Comparison of ENCODE assay signal across 16 cellular contexts in genomic region chr17:58378895-58379824, GRCh38. TPM values are rescaled to one million over a fixed set of nuclear protein-coding genes. Genes with fewer than 3 reads are reported as not detected.
DNase-seq lines count a peak whose midpoint lies in the region; ATAC-seq and TF ChIP-seq lines count a peak whose summit lies in the region.
"Had no signal": no experiment of that assay in that cellular context is flagged by ENCODE, and none has a peak within 500 bp of the region (broad histone marks: within the 10 kb centered on the region; RNA-seq: fewer than 3 reads in every experiment).

No MANE protein-coding gene starts in this region.

- H3K27ac Mint-ChIP-seq in CD8-positive, alpha-beta memory T cell: peak overlapping the region; percentile 64 to 90 (median 78)
- peak overlapping the region; percentile 32 for H3K27ac Mint-ChIP-seq in mesothelial cell of epicardium

- H3K9me3 ChIP-seq in CD8-positive, alpha-beta memory T cell (ENCODE audit: low read length): no peaks in the 10 kb centered on the region

- POLR2A ChIA-PET in CD8-positive, alpha-beta memory T cell (lab: Charles Lee): interaction anchor here (1.5 kb wide), 1 partner anchor 28 kb away, joined by 4 read pairs; the partner anchor contains the start of gene SUPT4H1

- H3K4me1 Mint-ChIP-seq in CD8-positive, alpha-beta memory T cell: peaks cover 42 to 51% (median 43%) of the 10 kb centered on the region in 3 donors
- peaks cover 71% of the 10 kb centered on the region for H3K4me1 Mint-ChIP-seq in mesothelial cell of epicardium

- no peaks in the 10 kb centered on the region for H3K27me3 ChIP-seq in CD8-positive, alpha-beta memory T cell (ENCODE audit: insufficient read depth, low read length, poor library complexity, severe bottlenecking)

- TF ChIP-seq CTCF in 22Rv1 (IDR thresholded peaks at IDR 0.05): no peak
- no peak for TF ChIP-seq CTCF in mesothelial cell of epicardium (IDR thresholded peaks at IDR 0.05; ENCODE audit: unreplicated experiment)

- H3K4me1 ChIP-seq in CD8-positive, alpha-beta memory T cell (ENCODE audit: insufficient read depth, low read length): peaks cover 53% of the 10 kb centered on the region

- ATAC-seq in HG02884 (IDR thresholded peaks at IDR 0.05; ENCODE audit: unreplicated experiment): no peak

- no peaks in the 10 kb centered on the region for H3K9me3 Mint-ChIP-seq in CD8-positive, alpha-beta memory T cell
- H3K9me3 Mint-ChIP-seq in mesothelial cell of epicardium: no peaks in the 10 kb centered on the region

- peak overlapping the region in 6 of 7 donors; percentile 2 to 66 (median 26) for H3K4me3 Mint-ChIP-seq in CD8-positive, alpha-beta memory T cell
- H3K4me3 Mint-ChIP-seq in mesothelial cell of epicardium: no peak overlapping the region

- H3K4me3 ChIP-seq in CD8-positive, alpha-beta memory T cell (ENCODE audit: low read length): no peak overlapping the region

- no peak for DNase-seq in CD8-positive, alpha-beta memory T cell
- peak; percentile 23 for DNase-seq in UCSD-AML1 (lab: John Stamatoyannopoulos, UW; ENCODE audit: unreplicated experiment)
- DNase-seq in mesothelial cell of epicardium (ENCODE audit: low spot score in 2 of 2, unreplicated experiment in 2 of 2): no peak
- no peak for DNase-seq in NK-92 treated with Interleukin-12 subunit alpha and Interleukin-12 subunit beta, amount 100 ng/mL, for 24 hours (lab: John Stamatoyannopoulos, UW)
- DNase-seq in NCI-H82 treated with DMSO at 0.1 percent for 48 hours (lab: John Stamatoyannopoulos, UW; ENCODE audit: unreplicated experiment): no peak
- DNase-seq: activated CD4-positive, alpha-beta T cell treated with anti-CD3 and anti-CD28 coated beads, Interleukin-2, amount 50 U/mL, for 1 hour; activated effector memory CD4-positive, alpha-beta T cell treated with anti-CD3 and anti-CD28 coated beads, Interleukin-2, amount 50 U/mL, for 16 hours; AML-193; mammary epithelial cell; NCI-H1930; NCI-H446 treated with DMSO at 0.1 percent for 48 hours; retina; Right ventricle myocardium superior; substantia nigra had no signal

- H3K27ac ChIP-seq in 22Rv1: peak overlapping the region; percentile 99
- no peak overlapping the region for H3K27ac ChIP-seq in CD8-positive, alpha-beta memory T cell (ENCODE audit: low read depth, low read length)

- no peaks in the 10 kb centered on the region for H3K27me3 Mint-ChIP-seq in CD8-positive, alpha-beta memory T cell
- H3K27me3 Mint-ChIP-seq in mesothelial cell of epicardium (ENCODE audit: low read depth): no peaks in the 10 kb centered on the region

- no peaks in the 10 kb centered on the region for H3K36me3 ChIP-seq in CD8-positive, alpha-beta memory T cell (ENCODE audit: insufficient read depth, low read length)

- H3K36me3 Mint-ChIP-seq in CD8-positive, alpha-beta memory T cell: no peaks in the 10 kb centered on the region
- H3K36me3 Mint-ChIP-seq in mesothelial cell of epicardium: no peaks in the 10 kb centered on the region

- CTCF ChIA-PET in CD8-positive, alpha-beta memory T cell (lab: Charles Lee): interaction anchor here (1.2 to 1.4 kb wide), 3 partner anchors 36 to 62 kb away, joined by 3 to 5 read pairs (median 5); no protein-coding TSS in a partner anchor

RNA-seq across cellular contexts. Expression of gene SUPT4H1, which starts 27.2 kb away (rescaled TPM):
- 100 to 1,000 TPM; 145 to 149 TPM for total RNA-seq in CD8-positive, alpha-beta memory T cell
- polyA plus RNA-seq in CD8-positive, alpha-beta memory T cell: 97.5 TPM
- 76.8 to 90.7 TPM (median 86.6 TPM) in 3 replicates for total RNA-seq in mesothelial cell of epicardium

RNA-seq across cellular contexts. Expression of gene RNF43, which starts 38.2 kb away (rescaled TPM):
- 1 to 10 TPM in 1 of 2 experiments, under 1 TPM in 1; 0.47 to 1.2 TPM for total RNA-seq in CD8-positive, alpha-beta memory T cell
- 1.4 TPM for polyA plus RNA-seq in CD8-positive, alpha-beta memory T cell
- total RNA-seq in mesothelial cell of epicardium: 38.7 to 40.3 TPM (median 39.0 TPM) in 3 replicates

RNA-seq across cellular contexts. Expression of gene TSPOAP1, which starts 50.6 kb away (rescaled TPM):
- total RNA-seq in CD8-positive, alpha-beta memory T cell: 10 to 100 TPM; 14.4 to 15.0 TPM
- 4.0 TPM for polyA plus RNA-seq in CD8-positive, alpha-beta memory T cell
- total RNA-seq in mesothelial cell of epicardium: 87.2 to 88.8 TPM (median 88.4 TPM) in 3 replicates
- polyA plus RNA-seq: mammary epithelial cell had no signal

Comparison
In these comparisons a context has a peak if more than half of its experiments do, and no peak if none do; other contexts are left out.
1. RNA of gene RNF43, which starts 38.2 kb away (total RNA-seq): 38.7 to 40.3 TPM in mesothelial cell of epicardium; 0.47 to 1.2 TPM in CD8-positive, alpha-beta memory T cell; every median in the first group is over 10 times any median in the second.